Comparison of ENCODE assay signal across 20 cellular contexts in genomic region chr19:18168673-18169381, GRCh38. TPM values are rescaled to one million over a fixed set of nuclear protein-coding genes. Genes with fewer than 3 reads are reported as not detected.
DNase-seq lines count a peak whose midpoint lies in the region; ATAC-seq and TF ChIP-seq lines count a peak whose summit lies in the region.
"Had no signal": no experiment of that assay in that cellular context is flagged by ENCODE, and none has a peak within 500 bp of the region (broad histone marks: within the 10 kb centered on the region; RNA-seq: fewer than 3 reads in every experiment).

No MANE protein-coding gene starts in this region.

- peak; percentile 7 for ATAC-seq in stimulated activated memory B cell treated with anti-CD40 and anti-IgM and Interleukin-4, amounts not matched to agents 10 μg/mL and 1 μg/mL and 100 μg/mL, for 72 hours
- ATAC-seq in HG02938 (IDR thresholded peaks at IDR 0.05; ENCODE audit: unreplicated experiment) (no peak), GM21717 (IDR thresholded peaks at IDR 0.05; ENCODE audit: unreplicated experiment) (no peak)

- no peak overlapping the region for H2AFZ ChIP-seq in OCI-LY1 (ENCODE audit: low read length)
- H2AFZ ChIP-seq: PC-9 had no signal

- no peaks in the 10 kb centered on the region for H3K79me2 ChIP-seq in OCI-LY1 (ENCODE audit: insufficient read depth, low read length)

- peak overlapping the region; percentile 49 for H3K4me3 ChIP-seq in OCI-LY1 (ENCODE audit: low read depth, low read length, poor library complexity, severe bottlenecking)
- H3K4me3 ChIP-seq in esophagus muscularis mucosa = no peak overlapping the region
- H3K4me3 ChIP-seq: dorsolateral prefrontal cortex, HAP-1, PC-9, skin epidermis had no signal

- DNase-seq in Calu3 (no peak), germinal center (ENCODE audit: low spot score) (peak; percentile 39), NCI-H345 (lab: John Stamatoyannopoulos, UW) (no peak), esophagus muscularis mucosa (ENCODE audit: extremely low spot score) (no peak)
- DNase-seq: activated gamma-delta T cell, NCI-H1930, SIG-M5 had no signal

- H3K9me3 ChIP-seq in OCI-LY1 (ENCODE audit: low read length) = no peaks in the 10 kb centered on the region
- no peaks in the 10 kb centered on the region for H3K9me3 ChIP-seq in esophagus muscularis mucosa
- H3K9me3 ChIP-seq: HAP-1, thoracic aorta had no signal

- no TSS peak for BruUV-seq in Calu3 (replicated peaks; lab: Mats Ljungman, UMichigan)

- H3K27ac ChIP-seq in OCI-LY1 (ENCODE audit: low read depth, low read length, poor library complexity, severe bottlenecking) (peak overlapping the region; percentile 97), esophagus muscularis mucosa (replicated peaks in 1 of 4) (no peak overlapping the region)
- H3K27ac ChIP-seq: HL-60, PC-9 had no signal

- peaks cover 55% of the 10 kb centered on the region for H3K4me1 ChIP-seq in OCI-LY1 (ENCODE audit: insufficient read depth, low read length, severe bottlenecking)
- peaks cover 8 to 17% (median 15%) of the 10 kb centered on the region in 4 donors for H3K4me1 ChIP-seq in esophagus muscularis mucosa

- peaks cover 49% of the 10 kb centered on the region for H3K36me3 Mint-ChIP-seq in Calu3 (ENCODE audit: insufficient read depth, unreplicated experiment)
- peaks cover 38% of the 10 kb centered on the region for H3K36me3 Mint-ChIP-seq in stimulated activated memory B cell treated with anti-CD40 and anti-IgM and Interleukin-4, amounts not matched to agents 10 μg/mL and 1 μg/mL and 100 μg/mL, for 72 hours

- no peaks in the 10 kb centered on the region for H3K9me2 ChIP-seq in OCI-LY1 (ENCODE audit: low read depth, low read length)

- intact Hi-C loops in Calu3 (cut with micrococcal nuclease; ENCODE audit: unreplicated experiment) (no loop called here), esophagus muscularis mucosa (cut with DNase I) (loop anchor here (2.0 kb wide), 1 partner anchor 56 kb away; no protein-coding TSS in a partner anchor)

- H3K4me3 Mint-ChIP-seq in Calu3 (ENCODE audit: low read depth, unreplicated experiment) = no peak overlapping the region
- H3K4me3 Mint-ChIP-seq in stimulated activated memory B cell treated with anti-CD40 and anti-IgM and Interleukin-4, amounts not matched to agents 10 μg/mL and 1 μg/mL and 100 μg/mL, for 72 hours = peak overlapping the region; percentile 91
- H3K4me3 Mint-ChIP-seq: activated CD8-positive, alpha-beta T cell treated with anti-CD3 and anti-CD28 coated beads for 36 hours; CD4-positive, alpha-beta T cell had no signal

- peak overlapping the region; percentile 64 for H3K4me2 ChIP-seq in OCI-LY1 (ENCODE audit: low read length)
- H3K4me2 ChIP-seq: PC-9 had no signal

- CTCF ChIA-PET in Calu3 (lab: Charles Lee) = interaction anchor here (1.7 kb wide), 1 partner anchor 56 kb away, joined by 14 read pairs; no protein-coding TSS in a partner anchor

- H3K9me3 Mint-ChIP-seq in Calu3 (ENCODE audit: low read depth, unreplicated experiment) = no peaks in the 10 kb centered on the region
- H3K9me3 Mint-ChIP-seq in stimulated activated memory B cell treated with anti-CD40 and anti-IgM and Interleukin-4, amounts not matched to agents 10 μg/mL and 1 μg/mL and 100 μg/mL, for 72 hours = no peaks in the 10 kb centered on the region
- H3K9me3 Mint-ChIP-seq: activated CD8-positive, alpha-beta T cell treated with anti-CD3 and anti-CD28 coated beads for 36 hours; CD4-positive, alpha-beta T cell had no signal

- no peaks in the 10 kb centered on the region for H3K4me1 Mint-ChIP-seq in Calu3 (ENCODE audit: low read depth, unreplicated experiment)
- H3K4me1 Mint-ChIP-seq in stimulated activated memory B cell treated with anti-CD40 and anti-IgM and Interleukin-4, amounts not matched to agents 10 μg/mL and 1 μg/mL and 100 μg/mL, for 72 hours = peaks cover 56% of the 10 kb centered on the region

- H3K36me3 ChIP-seq in OCI-LY1 (ENCODE audit: insufficient read depth, low read length) (peaks cover 29% of the 10 kb centered on the region), esophagus muscularis mucosa (peaks cover 32 to 63% (median 48%) of the 10 kb centered on the region in 4 donors)

- no peak for TF ChIP-seq EP300 in esophagus muscularis mucosa (IDR thresholded peaks at IDR 0.05)

- 94% methylated on average over 33 of the region's 66 CpGs for WGBS in esophagus muscularis mucosa

- H3K27ac Mint-ChIP-seq in Calu3 (ENCODE audit: unreplicated experiment) = peak overlapping the region; percentile 61
- H3K27ac Mint-ChIP-seq in stimulated activated memory B cell treated with anti-CD40 and anti-IgM and Interleukin-4, amounts not matched to agents 10 μg/mL and 1 μg/mL and 100 μg/mL, for 72 hours = peak overlapping the region; percentile 92
- H3K27ac Mint-ChIP-seq: activated CD8-positive, alpha-beta T cell treated with anti-CD3 and anti-CD28 coated beads for 36 hours; CD4-positive, alpha-beta T cell had no signal

- no peak for TF ChIP-seq POLR2A in esophagus muscularis mucosa (IDR thresholded peaks at IDR 0.05; ENCODE audit: low read depth)

- TF ChIP-seq CTCF in Calu3 (IDR thresholded peaks at IDR 0.05; ENCODE audit: unreplicated experiment) (no peak), OCI-LY1 (IDR thresholded peaks at IDR 0.05; ENCODE audit: low read length) (no peak), esophagus muscularis mucosa (IDR thresholded peaks at IDR 0.05) (no peak)

- no peaks in the 10 kb centered on the region for H4K20me1 ChIP-seq in OCI-LY1 (ENCODE audit: insufficient read depth, low read length)

- 0 out of 2 replicates have a peak, but pooled peaks cover 5% of the 10 kb centered on the region for H3F3A ChIP-seq in OCI-LY1 (ENCODE audit: insufficient read depth, low read length)

- peak overlapping the region; percentile 61 for H3K9ac ChIP-seq in OCI-LY1 (ENCODE audit: low read length)

- no peaks in the 10 kb centered on the region for H3K27me3 Mint-ChIP-seq in Calu3 (ENCODE audit: unreplicated experiment)
- H3K27me3 Mint-ChIP-seq in stimulated activated memory B cell treated with anti-CD40 and anti-IgM and Interleukin-4, amounts not matched to agents 10 μg/mL and 1 μg/mL and 100 μg/mL, for 72 hours = no peaks in the 10 kb centered on the region
- H3K27me3 Mint-ChIP-seq: activated CD8-positive, alpha-beta T cell treated with anti-CD3 and anti-CD28 coated beads for 36 hours; CD4-positive, alpha-beta T cell had no signal

- no peaks in the 10 kb centered on the region for H3K27me3 ChIP-seq in OCI-LY1 (ENCODE audit: insufficient read depth, low read length)
- H3K27me3 ChIP-seq in esophagus muscularis mucosa = no peaks in the 10 kb centered on the region
- H3K27me3 ChIP-seq: dorsolateral prefrontal cortex had no signal

RNA-seq across cellular contexts. Expression of gene IFI30, which starts 4.8 kb away (rescaled TPM):
- total RNA-seq in Calu3 (2022) (22.4 and 41.8 TPM in 2 replicates), esophagus muscularis mucosa (10 to 100 TPM; 22.4 to 92.8 (median 42.9) TPM)

RNA-seq across cellular contexts. Expression of gene PIK3R2, which starts 15.9 kb away (rescaled TPM):
- total RNA-seq in Calu3 (2022) = 22.5 and 23.2 TPM in 2 replicates
- total RNA-seq in esophagus muscularis mucosa = 10 to 100 TPM in 3 of 4 donors, 1 to 10 TPM in 1; 4.2 to 32.2 (median 19.4) TPM

RNA-seq across cellular contexts. Expression of gene MPV17L2, which starts 24.2 kb away (rescaled TPM):
- total RNA-seq in Calu3 (2022) (10.9 and 11.5 TPM in 2 replicates), esophagus muscularis mucosa (10 to 100 TPM; 14.5 to 67.6 (median 21.2) TPM)

RNA-seq across cellular contexts. Expression of gene RAB3A, which starts 35.0 kb away (rescaled TPM):
- 1.9 TPM in 2 replicates for total RNA-seq in Calu3 (2022)
- 1 to 10 TPM; 1.7 to 2.5 (median 1.9) TPM for total RNA-seq in esophagus muscularis mucosa

RNA-seq across cellular contexts. Expression of gene PDE4C, which starts 57.4 kb away (rescaled TPM):
- total RNA-seq in Calu3 (2022) = 0.90 and 2.4 TPM in 2 replicates
- 1 to 10 TPM in 1 of 4 donors, under 1 TPM in 3; 0.17 to 1.2 (median 0.54) TPM for total RNA-seq in esophagus muscularis mucosa
- total RNA-seq: CD4-positive, alpha-beta T cell; myocyte had no signal
